In the genomic region with DNA sequence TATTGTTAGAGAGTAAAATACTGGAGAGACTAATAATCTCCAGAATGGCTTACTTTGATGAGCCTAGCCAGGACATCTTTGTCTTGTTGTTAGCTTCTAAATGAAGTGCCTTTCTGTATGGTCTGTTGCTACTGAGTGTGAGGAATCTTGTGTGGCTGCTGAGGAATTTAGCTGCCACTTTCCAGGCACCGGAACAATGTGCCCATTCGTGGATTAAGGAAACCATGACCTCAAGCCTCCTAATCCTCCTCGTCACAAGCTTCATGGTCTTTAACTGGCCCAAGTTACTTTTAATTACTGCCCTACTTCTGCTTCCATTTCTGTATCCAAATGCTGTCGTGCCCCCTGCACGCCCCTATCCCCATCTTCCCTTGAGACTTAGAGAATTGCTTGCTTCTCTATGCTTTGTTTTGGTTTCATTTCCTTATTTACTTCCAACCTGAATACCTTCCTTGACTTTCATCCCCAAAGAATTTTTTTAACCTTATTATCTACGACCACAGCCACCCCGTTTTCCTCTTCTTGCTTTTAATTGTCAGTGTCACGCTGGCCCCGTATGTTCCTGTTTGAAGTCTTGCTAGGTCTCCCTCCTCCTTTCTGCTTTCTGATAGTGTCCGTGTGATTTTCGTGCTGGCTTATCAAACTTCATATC, we compare ENCODE assay signal across 12 cellular contexts.
DNase-seq lines count a peak whose midpoint lies in the region; ATAC-seq and TF ChIP-seq lines count a peak whose summit lies in the region.
"Had no signal": no experiment of that assay in that cellular context is flagged by ENCODE, and none has a peak within 500 bp of the region (broad histone marks: within the 10 kb centered on the region; RNA-seq: fewer than 3 reads in every experiment).

No MANE protein-coding gene starts in this region.

- peaks cover 0 to 50% (median 9%) of the 10 kb centered on the region in 4 donors for H3K4me1 ChIP-seq in tibial artery

- TF ChIP-seq CTCF in choroid plexus epithelial cell (conservative IDR thresholded peaks at IDR 0.05; ENCODE audit: low read depth, low read length) (no peak), tibial artery (IDR thresholded peaks at IDR 0.05) (no peak)

- DNase-seq in NCI-H82 (lab: John Stamatoyannopoulos, UW) (peak; percentile 27), NCI-H82 treated with DMSO at 0.1 percent for 48 hours (lab: John Stamatoyannopoulos, UW; ENCODE audit: unreplicated experiment) (no peak), choroid plexus epithelial cell (ENCODE audit: low read depth) (peak; percentile 60), medulla oblongata (ENCODE audit: extremely low spot score) (peak; percentile 40), tibial artery (no peak), HuH-7 (ENCODE audit: low spot score) (no peak), T-helper 2 cell (no peak)
- DNase-seq: 8988T; activated T-cell treated with anti-CD3 and anti-CD28 coated beads, Interleukin-2, amount 50 U/mL, for 72 hours; NCI-H2081; T-cell had no signal

- intact Hi-C loops in tibial artery (cut with DNase I; ENCODE audit: low total_unique reads), result no loop called here

- H3K27ac ChIP-seq in tibial artery, result peak overlapping the region; percentile 29 to 33

- no peak for ATAC-seq in GM19328 (IDR thresholded peaks at IDR 0.05; ENCODE audit: unreplicated experiment)
- ATAC-seq: activated T-cell treated with anti-CD3 and anti-CD28 coated beads, Interleukin-2, amount 50 U/mL, for 72 hours; T-cell had no signal

- H3K27me3 ChIP-seq in tibial artery, result no peaks in the 10 kb centered on the region

- H3K4me3 ChIP-seq in choroid plexus epithelial cell (ENCODE audit: low read depth, low read length) (peak overlapping the region; percentile 48), tibial artery (peak overlapping the region; percentile 36 to 39)

- peaks cover 0 to 3% (median 0%) of the 10 kb centered on the region in 3 donors for H3K36me3 ChIP-seq in tibial artery

- no peaks in the 10 kb centered on the region for H3K9me3 ChIP-seq in tibial artery

Comparison
In these comparisons a context has a peak if more than half of its experiments do, and no peak if none do; other contexts are left out.
1. DNase-seq: peak in NCI-H82 (single experiment), choroid plexus epithelial cell (single experiment) and medulla oblongata (single experiment); none in NCI-H82 treated with DMSO at 0.1 percent for 48 hours (single experiment), tibial artery (0 of 2), HuH-7 (single experiment) and T-helper 2 cell (0 of 5).